Comparison of ENCODE assay signal across 8 cellular contexts in genomic region chr7:158957507-158957900, GRCh38.
DNase-seq lines count a peak whose midpoint lies in the region; ATAC-seq and TF ChIP-seq lines count a peak whose summit lies in the region.

No MANE protein-coding gene starts in this region.

- H3K4me1 ChIP-seq in breast epithelium (no peaks in the 10 kb centered on the region), stomach (peaks cover 8 to 21% (median 13%) of the 10 kb centered on the region in 4 donors)

- H3K4me1 Mint-ChIP-seq in activated T-cell treated with anti-CD3 and anti-CD28 coated beads, Interleukin-2, amount 50 U/mL, for 72 hours (ENCODE audit: low read depth): peaks cover 14% of the 10 kb centered on the region

- in situ Hi-C loops in ACHN (cut with HindIII; ENCODE audit: low pct_ligation_motif_present, low pct_unique_long_range_greater_than_20kb, low sequenced_read_pairs): no loop called here

- TF ChIP-seq EP300 in stomach (IDR thresholded peaks at IDR 0.05): no peak

- H3K27ac ChIP-seq in breast epithelium: no peak overlapping the region
- H3K27ac ChIP-seq in stomach: no peak overlapping the region

- TF ChIP-seq CTCF in breast epithelium (IDR thresholded peaks at IDR 0.05) (no peak), stomach (IDR thresholded peaks at IDR 0.05) (no peak)

- peak; percentile 25 to 37 for ATAC-seq in activated T-cell treated with anti-CD3 and anti-CD28 coated beads, Interleukin-2, amount 50 U/mL, for 72 hours (replicated peaks in 1 of 2)
- ATAC-seq in GM19467 (IDR thresholded peaks at IDR 0.05; ENCODE audit: unreplicated experiment): no peak
- no peak for ATAC-seq in HG03095 (IDR thresholded peaks at IDR 0.05; ENCODE audit: unreplicated experiment)

- no peaks in the 10 kb centered on the region for H3K36me3 Mint-ChIP-seq in activated T-cell treated with anti-CD3 and anti-CD28 coated beads, Interleukin-2, amount 50 U/mL, for 72 hours (ENCODE audit: insufficient read depth in 2 of 2)

- H3K4me3 Mint-ChIP-seq in activated T-cell treated with anti-CD3 and anti-CD28 coated beads, Interleukin-2, amount 50 U/mL, for 72 hours: peak overlapping the region; percentile 82 to 85

- H3K9me3 ChIP-seq in breast epithelium (no peaks in the 10 kb centered on the region), stomach (no peaks in the 10 kb centered on the region)

- intact Hi-C loops in breast epithelium (cut with DNase I; ENCODE audit: low total_unique reads) (no loop called here), stomach (cut with DNase I; ENCODE audit: low total_unique reads) (no loop called here)

- no peaks in the 10 kb centered on the region for H3K9me3 Mint-ChIP-seq in activated T-cell treated with anti-CD3 and anti-CD28 coated beads, Interleukin-2, amount 50 U/mL, for 72 hours

- no peaks in the 10 kb centered on the region for H3K36me3 ChIP-seq in breast epithelium
- no peaks in the 10 kb centered on the region for H3K36me3 ChIP-seq in stomach

- no peak for TF ChIP-seq POLR2A in breast epithelium (IDR thresholded peaks at IDR 0.05)
- TF ChIP-seq POLR2A in stomach (IDR thresholded peaks at IDR 0.05): no peak

- H3K27me3 Mint-ChIP-seq in activated T-cell treated with anti-CD3 and anti-CD28 coated beads, Interleukin-2, amount 50 U/mL, for 72 hours (ENCODE audit: low read depth): peaks cover 18% of the 10 kb centered on the region

- H3K27me3 ChIP-seq in breast epithelium: no peaks in the 10 kb centered on the region
- peaks cover 0 to 24% (median 10%) of the 10 kb centered on the region in 3 donors for H3K27me3 ChIP-seq in stomach

- 14 to 52% (median 27%) methylated on average over 10 to 26 of the region's 26 CpGs for WGBS in stomach, 5 donors

- H3K4me3 ChIP-seq in breast epithelium: peak overlapping the region in 2 of 3 donors; percentile 50 to 63
- H3K4me3 ChIP-seq in stomach: peak overlapping the region; percentile 18 to 42 (median 28)

- no peak overlapping the region for H3K27ac Mint-ChIP-seq in activated T-cell treated with anti-CD3 and anti-CD28 coated beads, Interleukin-2, amount 50 U/mL, for 72 hours

- DNase-seq in activated T-cell treated with anti-CD3 and anti-CD28 coated beads, Interleukin-2, amount 50 U/mL, for 72 hours: no peak
- DNase-seq in activated T-cell treated with anti-CD3 and anti-CD28 coated beads, Interleukin-2, amount 50 U/mL, for 1 hour: no peak
- DNase-seq in NCI-H2107 (lab: John Stamatoyannopoulos, UW) (peak; percentile 37), breast epithelium (ENCODE audit: low spot score in 2 of 2) (no peak), stomach (peak; percentile 44), ACHN (no peak)

Comparison
In these comparisons a context has a peak if more than half of its experiments do, and no peak if none do; other contexts are left out.
1. ATAC-seq: peak in activated T-cell treated with anti-CD3 and anti-CD28 coated beads, Interleukin-2, amount 50 U/mL, for 72 hours (2 of 2); none in GM19467 (single experiment) and HG03095 (single experiment).
2. DNase-seq: peak in NCI-H2107 (single experiment) and stomach (single experiment); none in activated T-cell treated with anti-CD3 and anti-CD28 coated beads, Interleukin-2, amount 50 U/mL, for 72 hours (0 of 2), activated T-cell treated with anti-CD3 and anti-CD28 coated beads, Interleukin-2, amount 50 U/mL, for 1 hour (single experiment), breast epithelium (0 of 2) and ACHN (single experiment).